10 cellular contexts compared by ENCODE assay signal in the genomic region with DNA sequence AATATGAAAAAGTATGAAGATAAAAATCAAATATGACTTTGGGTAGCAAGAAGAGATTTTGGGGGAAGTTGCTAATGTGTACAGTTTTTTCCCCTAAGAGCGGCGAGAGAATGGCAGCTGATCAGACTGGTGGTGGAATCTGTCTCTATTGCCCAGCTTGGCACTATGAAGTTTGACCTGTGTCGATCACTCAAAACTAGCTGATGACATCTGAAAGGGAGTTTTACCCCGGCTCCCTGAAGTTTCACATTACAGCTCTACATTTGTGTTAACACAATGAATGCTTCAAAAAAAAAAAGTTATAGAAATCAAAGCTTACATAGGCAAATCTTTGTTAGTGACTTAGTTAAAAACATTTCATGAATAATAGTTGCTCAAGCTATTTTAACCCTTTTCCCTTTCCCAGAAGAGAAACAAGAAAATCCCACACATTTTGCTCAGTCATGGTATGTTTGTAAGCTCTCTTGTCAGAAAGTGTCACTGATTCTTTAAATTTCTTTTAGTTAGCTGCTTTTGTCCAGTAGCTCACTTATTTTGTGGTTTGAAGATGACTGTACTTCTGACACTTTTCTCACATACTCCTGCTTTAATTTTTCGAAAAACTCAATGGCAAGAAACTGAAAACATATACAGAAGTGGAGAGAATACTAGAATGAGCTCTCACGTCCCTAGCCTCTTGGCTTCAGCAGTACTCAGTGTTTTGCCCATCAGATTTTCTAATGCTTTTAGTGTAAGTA. TPM values are rescaled to one million over a fixed set of nuclear protein-coding genes. Genes with fewer than 3 reads are reported as not detected.
DNase-seq lines count a peak whose midpoint lies in the region; ATAC-seq and TF ChIP-seq lines count a peak whose summit lies in the region.
"Had no signal": no experiment of that assay in that cellular context is flagged by ENCODE, and none has a peak within 500 bp of the region (broad histone marks: within the 10 kb centered on the region; RNA-seq: fewer than 3 reads in every experiment).

No MANE protein-coding gene starts in this region.

- no peak overlapping the region for H2AK5ac ChIP-seq in neuronal stem cell (ENCODE audit: low read depth, low read length)

- no peak for TF ChIP-seq CTCF in neutrophil (IDR thresholded peaks at IDR 0.05)

- no peak overlapping the region for H3K4ac ChIP-seq in neuronal stem cell (ENCODE audit: low read length)

- H3K9me3 ChIP-seq in neutrophil (no peaks in the 10 kb centered on the region), neuronal stem cell (replicated peaks in 1 of 2; ENCODE audit: control insufficient read depth in 2 of 2, insufficient read depth in 1 of 2, low read depth in 1 of 2, low read length in 2 of 2) (peaks cover 0 to 14% of the 10 kb centered on the region in 2 donors)

- H3K36me3 Mint-ChIP-seq in activated naive CD8-positive, alpha-beta T cell treated with anti-CD3 and anti-CD28 coated beads for 36 hours: peaks cover 28% of the 10 kb centered on the region

- H2BK5ac ChIP-seq in neuronal stem cell (ENCODE audit: low read length): no peak overlapping the region

- H3K27me3 ChIP-seq in neutrophil: no peaks in the 10 kb centered on the region
- no peaks in the 10 kb centered on the region for H3K27me3 ChIP-seq in neuronal stem cell (ENCODE audit: control insufficient read depth in 3 of 3, insufficient read depth in 3 of 3, low read depth in 1 of 3, low read length in 3 of 3)
- H3K27me3 ChIP-seq: esophagus squamous epithelium had no signal

- H3K4me3 ChIP-seq in neutrophil (ENCODE audit: low read depth in 1 of 2, low read length in 1 of 2) (no peak overlapping the region), neuronal stem cell (ENCODE audit: low read length in 2 of 2) (no peak overlapping the region)
- H3K4me3 ChIP-seq: esophagus squamous epithelium had no signal

- CTCF ChIA-PET in HEK293T (lab: Yijun Ruan, JAX): interaction anchor here (1.2 kb wide), 1 partner anchor 88 kb away, joined by 4 read pairs; no protein-coding TSS in a partner anchor

- no peak overlapping the region for H3K18ac ChIP-seq in neuronal stem cell (ENCODE audit: low read length)

- H3K79me1 ChIP-seq in neuronal stem cell (ENCODE audit: low read depth, low read length): peaks cover 2% of the 10 kb centered on the region

- WGBS in neuronal stem cell (ENCODE audit: extremely low coverage in 2 of 2, insufficient read length in 2 of 2, insufficient replicate concordance in 1 of 2), 2 donors: no CpG with 5 or more reads among the region's 6 CpGs

- DNase-seq in HEK293T (ENCODE audit: extremely low spot score) (no peak), GOT3 (lab: John Stamatoyannopoulos, UW) (no peak), substantia nigra (lab: John Stamatoyannopoulos, UW) (no peak), neuronal stem cell (ENCODE audit: low spot score) (no peak), iPS-NIHi11 (ENCODE audit: low spot score) (no peak)
- DNase-seq in activated naive CD8-positive, alpha-beta T cell treated with anti-CD3 and anti-CD28 coated beads for 36 hours: no peak
- DNase-seq: esophagus squamous epithelium, MV-4-11 had no signal

- no peak overlapping the region for H3K9ac ChIP-seq in neuronal stem cell (ENCODE audit: low read depth, low read length, poor library complexity)

- ATAC-seq in GM18858 (IDR thresholded peaks at IDR 0.05; ENCODE audit: unreplicated experiment): peak; percentile 58

- H3K23ac ChIP-seq in neuronal stem cell (ENCODE audit: low read depth, low read length, poor library complexity): no peak overlapping the region

- no peak overlapping the region for H3K14ac ChIP-seq in neuronal stem cell (ENCODE audit: low read length)

- peaks cover 70% of the 10 kb centered on the region for H3K4me1 Mint-ChIP-seq in activated naive CD8-positive, alpha-beta T cell treated with anti-CD3 and anti-CD28 coated beads for 36 hours

- H3K27ac ChIP-seq in neutrophil: peak overlapping the region; percentile 42
- no peak overlapping the region for H3K27ac ChIP-seq in substantia nigra (ENCODE audit: low read depth, low read length, poor library complexity, severe bottlenecking)
- no peak overlapping the region for H3K27ac ChIP-seq in neuronal stem cell (replicated peaks; ENCODE audit: low read length)
- H3K27ac ChIP-seq: esophagus squamous epithelium had no signal

- H3K27me3 Mint-ChIP-seq in activated naive CD8-positive, alpha-beta T cell treated with anti-CD3 and anti-CD28 coated beads for 36 hours: no peaks in the 10 kb centered on the region

- POLR2A ChIA-PET in HEK293T (lab: Yijun Ruan, JAX): no interaction called here

- H2BK15ac ChIP-seq in neuronal stem cell (ENCODE audit: low read length): no peak overlapping the region

- no peak overlapping the region for H4K91ac ChIP-seq in neuronal stem cell (ENCODE audit: low read depth, low read length, poor library complexity)

- H2BK120ac ChIP-seq in neuronal stem cell (ENCODE audit: low read depth, low read length): no peak overlapping the region

- no peak overlapping the region for H4K8ac ChIP-seq in neuronal stem cell (ENCODE audit: low read depth, low read length)

- H3K4me3 Mint-ChIP-seq in activated naive CD8-positive, alpha-beta T cell treated with anti-CD3 and anti-CD28 coated beads for 36 hours: peak overlapping the region; percentile 35

- no peak overlapping the region for H2AFZ ChIP-seq in neuronal stem cell (ENCODE audit: low read length)

- H3K4me2 ChIP-seq in neuronal stem cell (ENCODE audit: insufficient read depth, low read length, poor library complexity, severe bottlenecking): no peak overlapping the region

- no peak overlapping the region for H2BK12ac ChIP-seq in neuronal stem cell (ENCODE audit: low read length)

- peaks cover 9% of the 10 kb centered on the region for H3K9me3 Mint-ChIP-seq in activated naive CD8-positive, alpha-beta T cell treated with anti-CD3 and anti-CD28 coated beads for 36 hours

- H3K4me1 ChIP-seq in neutrophil (ENCODE audit: control insufficient read depth in 1 of 2, insufficient read depth in 1 of 2, low read depth in 1 of 2, low read length in 1 of 2): peaks cover 0 to 14% of the 10 kb centered on the region in 2 experiments
- H3K4me1 ChIP-seq in neuronal stem cell (ENCODE audit: control insufficient read depth in 2 of 2, insufficient read depth in 1 of 2, low read depth in 1 of 2, low read length in 2 of 2): peaks cover 4 to 6% of the 10 kb centered on the region in 2 donors

- H3K36me3 ChIP-seq in neutrophil (peaks cover 3% of the 10 kb centered on the region), neuronal stem cell (replicated peaks in 1 of 2; ENCODE audit: control insufficient read depth in 2 of 2, insufficient read depth in 2 of 2, low read length in 2 of 2) (peaks cover 0 to 17% of the 10 kb centered on the region in 2 donors)

- peak overlapping the region; percentile 79 for H3K27ac Mint-ChIP-seq in activated naive CD8-positive, alpha-beta T cell treated with anti-CD3 and anti-CD28 coated beads for 36 hours

TF ChIP-seq in HEK293T, 16 proteins besides CTCF, POLR2A, EP300 and RAD21:
- TF ChIP-seq TARDBP (IDR thresholded peaks at IDR 0.05): no peak
- TF ChIP-seq, protein P1, sequence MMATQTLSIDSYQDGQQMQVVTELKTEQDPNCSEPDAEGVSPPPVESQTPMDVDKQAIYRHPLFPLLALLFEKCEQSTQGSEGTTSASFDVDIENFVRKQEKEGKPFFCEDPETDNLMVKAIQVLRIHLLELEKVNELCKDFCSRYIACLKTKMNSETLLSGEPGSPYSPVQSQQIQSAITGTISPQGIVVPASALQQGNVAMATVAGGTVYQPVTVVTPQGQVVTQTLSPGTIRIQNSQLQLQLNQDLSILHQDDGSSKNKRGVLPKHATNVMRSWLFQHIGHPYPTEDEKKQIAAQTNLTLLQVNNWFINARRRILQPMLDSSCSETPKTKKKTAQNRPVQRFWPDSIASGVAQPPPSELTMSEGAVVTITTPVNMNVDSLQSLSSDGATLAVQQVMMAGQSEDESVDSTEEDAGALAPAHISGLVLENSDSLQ (IDR thresholded peaks at IDR 0.05): peak; percentile 18; the same call in 1 of the 2 replicates
TF ChIP-seq in HEK293T: peak in this region for 1.

RNA-seq across cellular contexts. Expression of a gene that starts 41.3 kb away (rescaled TPM):
- 10 to 100 TPM; 63.1 to 64.3 TPM for total RNA-seq in activated naive CD8-positive, alpha-beta T cell treated with anti-CD3 and anti-CD28 coated beads for 36 hours
- polyA plus RNA-seq in neuronal stem cell (2013, experiment 1 of 2): 33.4 TPM
- 36.0 TPM for polyA plus RNA-seq in neuronal stem cell (2013, experiment 2 of 2)
